In genomic region chr6:157621401-157621800, GRCh38 we compare ENCODE assay signal across 14 cellular contexts.
"Had no signal": no experiment of that assay in that cellular context is flagged by ENCODE, and none has a peak within 500 bp of the region (broad histone marks: within the 10 kb centered on the region; RNA-seq: fewer than 3 reads in every experiment).

No MANE protein-coding gene starts in this region.

- DNase-seq: cortex of kidney; dorsolateral prefrontal cortex; effector memory CD4-positive, alpha-beta T cell; gastrocnemius medialis; heart right ventricle; hypothalamus; kidney glomerular epithelial cell; mucosa of descending colon; naive thymus-derived CD8-positive, alpha-beta T cell; stimulated activated CD4-positive, alpha-beta T cell treated with anti-CD3 and anti-CD28 coated beads, Interleukin-2, amount 100 ng/mL, for 48 hours; stimulated activated CD8-positive, alpha-beta memory T cell treated with anti-CD3 and anti-CD28 coated beads, Interleukin-4, amount 100 ng/mL, for 48 hours; transverse colon had no signal

- ATAC-seq: gastrocnemius medialis; heart right ventricle; naive thymus-derived CD8-positive, alpha-beta T cell; stimulated activated effector memory CD8-positive, alpha-beta T cell treated with anti-CD3 and anti-CD28 coated beads, Interleukin-12 subunit alpha, Interleukin-12 subunit beta, amount 100 ng/mL, for 72 hours had no signal

- H3K36me3 Mint-ChIP-seq: naive thymus-derived CD8-positive, alpha-beta T cell; stimulated activated effector memory CD8-positive, alpha-beta T cell treated with anti-CD3 and anti-CD28 coated beads, Interleukin-12 subunit alpha, Interleukin-12 subunit beta, amount 100 ng/mL, for 72 hours had no signal

- H3K27ac Mint-ChIP-seq: naive thymus-derived CD8-positive, alpha-beta T cell; stimulated activated effector memory CD8-positive, alpha-beta T cell treated with anti-CD3 and anti-CD28 coated beads, Interleukin-12 subunit alpha, Interleukin-12 subunit beta, amount 100 ng/mL, for 72 hours; stimulated activated naive CD8-positive, alpha-beta T cell treated with anti-CD3 and anti-CD28 coated beads, Interleukin-15, Interleukin-2, amounts not matched to agents 100 ng/mL and 50 ng/mL, for 24 hours had no signal
